Comparison of ENCODE assay signal across 13 cellular contexts in the genomic region with DNA sequence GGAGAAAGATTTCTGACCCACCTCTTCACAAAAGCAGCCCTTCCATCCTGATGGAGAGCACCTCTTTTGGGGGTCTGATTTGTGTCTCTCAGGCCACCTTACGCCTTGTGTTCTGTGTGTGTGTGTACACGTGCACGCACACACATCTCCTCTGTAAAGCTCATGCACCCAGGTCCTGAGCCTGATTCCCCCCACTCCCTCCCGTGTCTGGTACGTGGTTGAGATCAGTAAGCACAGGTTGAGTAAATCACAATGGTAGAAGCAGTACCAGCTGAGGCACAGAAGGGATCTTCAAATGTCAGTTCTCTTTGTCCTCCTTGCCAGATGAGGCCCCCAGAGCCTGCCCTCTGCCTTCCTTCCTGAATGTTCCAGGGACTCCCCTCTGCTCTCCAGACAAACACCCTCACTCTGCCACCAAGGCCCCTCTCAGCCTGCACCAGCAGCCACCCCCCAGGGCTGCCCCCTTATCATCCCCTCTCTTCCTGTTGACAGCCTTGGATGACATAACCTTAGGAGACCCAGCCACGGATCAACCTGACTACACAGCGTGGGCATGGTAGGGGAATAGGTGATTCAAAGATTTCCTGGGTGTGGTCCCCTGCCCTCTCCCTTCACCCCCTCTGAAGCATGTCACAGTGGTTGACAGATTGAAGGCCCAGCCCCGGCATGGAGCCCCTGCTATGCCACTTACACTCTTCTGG.
DNase-seq lines count a peak whose midpoint lies in the region; ATAC-seq and TF ChIP-seq lines count a peak whose summit lies in the region.
"Had no signal": no experiment of that assay in that cellular context is flagged by ENCODE, and none has a peak within 500 bp of the region (broad histone marks: within the 10 kb centered on the region; RNA-seq: fewer than 3 reads in every experiment).

No MANE protein-coding gene starts in this region.

- no peak for ATAC-seq in HG03045 (IDR thresholded peaks at IDR 0.05; ENCODE audit: unreplicated experiment)

- H3K36me3 ChIP-seq in GM06990 (ENCODE audit: control insufficient read depth, insufficient read depth, low read length): no peaks in the 10 kb centered on the region
- H3K36me3 ChIP-seq: WERI-Rb-1 had no signal

- peak overlapping the region; percentile 91 for H3K27ac Mint-ChIP-seq in activated naive CD8-positive, alpha-beta T cell treated with anti-CD3 and anti-CD28 coated beads for 36 hours
- H3K27ac Mint-ChIP-seq in osteocyte (ENCODE audit: unreplicated experiment): no peak overlapping the region

- DNase-seq in GM06990 (ENCODE audit: extremely low read depth, insufficient read length): no peak
- peak; percentile 52 to 59 for DNase-seq in activated CD4-positive, alpha-beta T cell treated with anti-CD3 and anti-CD28 coated beads, Interleukin-2, amount 50 U/mL, for 4 hours
- peak; percentile 60 for DNase-seq in activated naive CD8-positive, alpha-beta T cell treated with anti-CD3 and anti-CD28 coated beads for 36 hours
- DNase-seq in stimulated activated CD4-positive, alpha-beta T cell treated with anti-CD3 and anti-CD28 coated beads, Interleukin-4, amount 100 ng/mL, for 24 hours: peak; percentile 58
- DNase-seq in NCI-H345 treated with DMSO at 0.1 percent for 48 hours (lab: John Stamatoyannopoulos, UW; ENCODE audit: unreplicated experiment): no peak
- no peak for DNase-seq in osteocyte (ENCODE audit: extremely low spot score, unreplicated experiment)
- no peak for DNase-seq in HuH-7 (ENCODE audit: low spot score)
- DNase-seq: GDM1, kidney glomerular epithelial cell, NCI-H345, Right ventricle myocardium superior, WERI-Rb-1 had no signal

- TF ChIP-seq CTCF in GM06990 (IDR thresholded peaks at IDR 0.05; ENCODE audit: insufficient read depth, low read length, poor library complexity, severe bottlenecking) (no peak), osteocyte (IDR thresholded peaks at IDR 0.05) (no peak)

- H3K36me3 Mint-ChIP-seq in activated naive CD8-positive, alpha-beta T cell treated with anti-CD3 and anti-CD28 coated beads for 36 hours: no peaks in the 10 kb centered on the region
- no peaks in the 10 kb centered on the region for H3K36me3 Mint-ChIP-seq in osteocyte (ENCODE audit: unreplicated experiment)

- H3K4me1 Mint-ChIP-seq in activated naive CD8-positive, alpha-beta T cell treated with anti-CD3 and anti-CD28 coated beads for 36 hours: peaks cover 78% of the 10 kb centered on the region
- H3K4me1 Mint-ChIP-seq in osteocyte (ENCODE audit: unreplicated experiment): no peaks in the 10 kb centered on the region

- no peaks in the 10 kb centered on the region for H3K27me3 Mint-ChIP-seq in activated naive CD8-positive, alpha-beta T cell treated with anti-CD3 and anti-CD28 coated beads for 36 hours
- no peaks in the 10 kb centered on the region for H3K27me3 Mint-ChIP-seq in osteocyte (ENCODE audit: unreplicated experiment)

- H3K4me3 ChIP-seq in GM06990 (replicated peaks; ENCODE audit: low read depth, low read length): peak overlapping the region; percentile 42

- H3K4me3 Mint-ChIP-seq in activated naive CD8-positive, alpha-beta T cell treated with anti-CD3 and anti-CD28 coated beads for 36 hours: peak overlapping the region; percentile 63
- no peak overlapping the region for H3K4me3 Mint-ChIP-seq in osteocyte (ENCODE audit: unreplicated experiment)

- no peaks in the 10 kb centered on the region for H3K27me3 ChIP-seq in GM06990 (replicated peaks; ENCODE audit: control insufficient read depth, insufficient read depth, low read length)

- H3K9me3 Mint-ChIP-seq in activated naive CD8-positive, alpha-beta T cell treated with anti-CD3 and anti-CD28 coated beads for 36 hours: no peaks in the 10 kb centered on the region
- H3K9me3 Mint-ChIP-seq in osteocyte (ENCODE audit: unreplicated experiment): no peaks in the 10 kb centered on the region

Comparison
In these comparisons a context has a peak if more than half of its experiments do, and no peak if none do; other contexts are left out.
1. DNase-seq: peak in activated CD4-positive, alpha-beta T cell treated with anti-CD3 and anti-CD28 coated beads, Interleukin-2, amount 50 U/mL, for 4 hours (2 of 2), activated naive CD8-positive, alpha-beta T cell treated with anti-CD3 and anti-CD28 coated beads for 36 hours (single experiment) and stimulated activated CD4-positive, alpha-beta T cell treated with anti-CD3 and anti-CD28 coated beads, Interleukin-4, amount 100 ng/mL, for 24 hours (single experiment); none in GM06990 (single experiment), NCI-H345 treated with DMSO at 0.1 percent for 48 hours (single experiment), osteocyte (single experiment) and HuH-7 (single experiment).